In the genomic region with DNA sequence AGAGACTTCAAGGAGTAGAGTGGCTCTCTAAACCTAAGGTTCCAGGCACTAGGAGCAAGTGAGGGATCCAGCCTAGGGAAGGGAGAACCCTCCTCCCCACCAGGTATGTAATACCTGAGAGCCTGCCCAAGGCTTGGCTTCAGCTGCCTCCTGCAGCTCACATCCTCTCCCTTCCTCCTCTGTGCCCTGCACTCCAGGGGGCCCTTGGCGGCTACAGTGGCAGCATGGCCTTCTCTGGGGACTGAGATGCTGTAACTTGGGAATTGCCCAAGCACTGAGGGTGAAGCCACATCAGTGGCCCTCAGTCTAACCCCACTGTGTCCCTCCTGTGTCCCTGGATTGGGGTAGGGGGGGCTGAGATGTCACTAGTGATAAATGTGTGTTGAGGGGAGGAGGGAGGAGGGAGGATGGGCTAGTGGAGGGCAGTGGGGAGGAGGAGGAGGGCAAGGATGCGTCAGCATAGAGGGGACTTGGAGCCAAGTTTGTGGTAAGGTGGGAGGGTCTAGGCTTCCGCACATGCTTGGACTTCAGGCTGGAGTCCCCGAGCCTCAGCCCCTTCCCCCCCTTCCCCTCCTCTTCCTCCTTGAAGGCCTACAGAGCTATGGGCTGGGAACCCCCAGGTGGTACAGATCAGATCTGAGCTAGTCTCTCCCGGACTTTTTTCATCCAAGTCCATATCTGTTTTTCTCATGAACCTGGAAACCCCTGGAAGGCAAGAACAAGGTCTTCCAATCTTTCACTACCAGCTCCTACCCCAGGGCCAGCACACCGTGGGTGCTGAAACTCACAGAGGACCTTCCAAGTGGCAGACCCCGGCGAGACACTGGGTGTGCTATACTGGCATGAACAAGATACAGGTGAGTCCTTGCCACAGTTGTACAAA, we compare ENCODE assay signal across 28 cellular contexts. TPM values are rescaled to one million over a fixed set of nuclear protein-coding genes. Genes with fewer than 3 reads are reported as not detected.
DNase-seq lines count a peak whose midpoint lies in the region; ATAC-seq, FAIRE-seq and TF ChIP-seq lines count a peak whose summit lies in the region.
"Had no signal": no experiment of that assay in that cellular context is flagged by ENCODE, and none has a peak within 500 bp of the region (broad histone marks: within the 10 kb centered on the region; RNA-seq: fewer than 3 reads in every experiment).

No MANE protein-coding gene starts in this region.

- no peaks in the 10 kb centered on the region for H3K27me3 Mint-ChIP-seq in HFFc6 (ENCODE audit: insufficient read depth)
- H3K27me3 Mint-ChIP-seq: activated CD4-positive, alpha-beta memory T cell treated with anti-CD3 and anti-CD28 coated beads, Interleukin-2, amount 10 ng/mL, durations not matched to agents 7 days and 5 days had no signal

- no CpG with 5 or more reads among the region's 8 CpGs for WGBS in neuronal stem cell (ENCODE audit: extremely low coverage in 2 of 2, insufficient read length in 2 of 2, insufficient replicate concordance in 1 of 2), 2 donors

- H3K4me1 ChIP-seq in neuronal stem cell (ENCODE audit: control insufficient read depth in 2 of 2, insufficient read depth in 1 of 2, low read depth in 1 of 2, low read length in 2 of 2), result peaks cover 0 to 2% of the 10 kb centered on the region in 2 donors

- ATAC-seq in HG03342 (IDR thresholded peaks at IDR 0.05; ENCODE audit: unreplicated experiment), result no peak
- ATAC-seq: HCT116; left lobe of liver; stimulated activated effector memory CD8-positive, alpha-beta T cell treated with anti-CD3 and anti-CD28 coated beads, Interleukin-12 subunit alpha, Interleukin-12 subunit beta, amount 100 ng/mL, for 72 hours had no signal

- DNase-seq in GM12892 (ENCODE audit: insufficient read length) (no peak), OCI-M1 (lab: John Stamatoyannopoulos, UW) (peak; percentile 39), cardiac fibroblast (ENCODE audit: low read depth in 2 of 2) (peak; percentile 10 to 40), neuronal stem cell (ENCODE audit: low spot score) (no peak), HFFc6 (no peak), GM10248 (ENCODE audit: extremely low spot score) (no peak)
- DNase-seq: activated CD4-positive, alpha-beta memory T cell treated with anti-CD3 and anti-CD28 coated beads, Interleukin-2, amount 10 ng/mL, durations not matched to agents 7 days and 5 days; activated CD4-positive, CD25-positive, alpha-beta regulatory T cell; activated naive CD4-positive, alpha-beta T cell treated with Interleukin-2 at 50 U/mL for 16 hours; activated T-cell treated with anti-CD3 and anti-CD28 coated beads for 4 hours; DMS53; effector CD4-positive, alpha-beta T cell; glutamatergic neuron; KG1; NCI-H1694 treated with DMSO at 0.1 percent for 48 hours; NCI-H2227 treated with DMSO at 0.1 percent for 48 hours; nephron progenitor cell; SK-N-SH had no signal

- no peaks in the 10 kb centered on the region for H3K9me3 ChIP-seq in neuronal stem cell (replicated peaks in 1 of 2; ENCODE audit: control insufficient read depth in 2 of 2, insufficient read depth in 1 of 2, low read depth in 1 of 2, low read length in 2 of 2)
- H3K9me3 ChIP-seq: SK-N-SH, thoracic aorta had no signal

- no peaks in the 10 kb centered on the region for H3K36me3 Mint-ChIP-seq in HFFc6 (ENCODE audit: low read depth)

- POLR2A ChIA-PET in GM10248 (lab: Yijun Ruan, JAX), result interaction anchor here (0.7 kb wide), 1 partner anchor 160 kb away, joined by 5 read pairs; no protein-coding TSS in a partner anchor

- no peak overlapping the region for H3K23ac ChIP-seq in neuronal stem cell (ENCODE audit: low read depth, low read length, poor library complexity)

- TF ChIP-seq CTCF in cardiac fibroblast (IDR thresholded peaks at IDR 0.05; ENCODE audit: low read depth, low read length), result no peak
- no peak for TF ChIP-seq CTCF in HFFc6 (IDR thresholded peaks at IDR 0.05)
- TF ChIP-seq CTCF in GM10248 (IDR thresholded peaks at IDR 0.05; ENCODE audit: control extremely low read depth, extremely low read depth, low read depth, missing control alignments), result no peak

- peak; percentile 23; the same call in 1 of the 2 replicates for TF ChIP-seq POLR2A in GM12892 (IDR thresholded peaks at IDR 0.05; ENCODE audit: low read depth, low read length)

- H4K91ac ChIP-seq in neuronal stem cell (ENCODE audit: low read depth, low read length, poor library complexity), result no peak overlapping the region

- no peak overlapping the region for H2BK5ac ChIP-seq in neuronal stem cell (ENCODE audit: low read length)

- no peak overlapping the region for H3K9ac ChIP-seq in neuronal stem cell (ENCODE audit: low read depth, low read length, poor library complexity)
- H3K9ac ChIP-seq: SK-N-SH had no signal

- peak overlapping the region; percentile 66 for H2BK15ac ChIP-seq in neuronal stem cell (ENCODE audit: low read length)

- H3K27ac ChIP-seq in neuronal stem cell (replicated peaks; ENCODE audit: low read length), result no peak overlapping the region
- H3K27ac ChIP-seq: HL-60, thoracic aorta had no signal

- FAIRE-seq in GM12892 (lab: Jason Lieb, UNC), result no peak

- no peaks in the 10 kb centered on the region for H3K9me3 Mint-ChIP-seq in HFFc6
- H3K9me3 Mint-ChIP-seq: activated CD4-positive, alpha-beta memory T cell treated with anti-CD3 and anti-CD28 coated beads, Interleukin-2, amount 10 ng/mL, durations not matched to agents 7 days and 5 days; nephron progenitor cell; stimulated activated effector memory CD8-positive, alpha-beta T cell treated with anti-CD3 and anti-CD28 coated beads, Interleukin-12 subunit alpha, Interleukin-12 subunit beta, amount 100 ng/mL, for 72 hours; T-helper 2 cell treated with Interferon-gamma antibody and Interleukin-4, amounts not matched to agents 5 μg/mL and 100 μg/mL, for 36 hours had no signal

- no peak overlapping the region for H2AFZ ChIP-seq in neuronal stem cell (ENCODE audit: low read length)

- peak overlapping the region; percentile 51 for H3K14ac ChIP-seq in neuronal stem cell (ENCODE audit: low read length)

- H3K18ac ChIP-seq in neuronal stem cell (ENCODE audit: low read length), result peak overlapping the region; percentile 34

- H3K4me2 ChIP-seq in neuronal stem cell (ENCODE audit: insufficient read depth, low read length, poor library complexity, severe bottlenecking), result no peak overlapping the region
- H3K4me2 ChIP-seq: SK-N-SH had no signal

- H2BK12ac ChIP-seq in neuronal stem cell (ENCODE audit: low read length), result no peak overlapping the region

- peaks cover 0 to 5% of the 10 kb centered on the region in 2 donors for H3K36me3 ChIP-seq in neuronal stem cell (replicated peaks in 1 of 2; ENCODE audit: control insufficient read depth in 2 of 2, insufficient read depth in 2 of 2, low read length in 2 of 2)
- H3K36me3 ChIP-seq: thoracic aorta had no signal

- H3K4ac ChIP-seq in neuronal stem cell (ENCODE audit: low read length), result no peak overlapping the region

- no peaks in the 10 kb centered on the region for H3K4me1 Mint-ChIP-seq in HFFc6 (ENCODE audit: low read depth)
- H3K4me1 Mint-ChIP-seq: activated CD4-positive, alpha-beta memory T cell treated with anti-CD3 and anti-CD28 coated beads, Interleukin-2, amount 10 ng/mL, durations not matched to agents 7 days and 5 days; nephron progenitor cell; stimulated activated effector memory CD8-positive, alpha-beta T cell treated with anti-CD3 and anti-CD28 coated beads, Interleukin-12 subunit alpha, Interleukin-12 subunit beta, amount 100 ng/mL, for 72 hours had no signal

- H3K27me3 ChIP-seq in neuronal stem cell (ENCODE audit: control insufficient read depth in 3 of 3, insufficient read depth in 3 of 3, low read depth in 1 of 3, low read length in 3 of 3), result no peaks in the 10 kb centered on the region

- CTCF ChIA-PET in GM10248 (lab: Yijun Ruan, JAX), result interaction anchor here (1.5 kb wide), 2 partner anchors 9 to 15 kb away, joined by 4 to 11 read pairs; no protein-coding TSS in a partner anchor

- no peak overlapping the region for H2BK120ac ChIP-seq in neuronal stem cell (ENCODE audit: low read depth, low read length)

- H4K8ac ChIP-seq in neuronal stem cell (ENCODE audit: low read depth, low read length), result peak overlapping the region; percentile 3

- H3K4me3 Mint-ChIP-seq in HFFc6, result no peak overlapping the region
- H3K4me3 Mint-ChIP-seq: activated CD4-positive, alpha-beta memory T cell treated with anti-CD3 and anti-CD28 coated beads, Interleukin-2, amount 10 ng/mL, durations not matched to agents 7 days and 5 days; nephron progenitor cell; stimulated activated effector memory CD8-positive, alpha-beta T cell treated with anti-CD3 and anti-CD28 coated beads, Interleukin-12 subunit alpha, Interleukin-12 subunit beta, amount 100 ng/mL, for 72 hours; T-helper 2 cell treated with Interferon-gamma antibody and Interleukin-4, amounts not matched to agents 5 μg/mL and 100 μg/mL, for 36 hours had no signal

- no peak overlapping the region for H3K27ac Mint-ChIP-seq in HFFc6
- H3K27ac Mint-ChIP-seq: activated CD4-positive, alpha-beta memory T cell treated with anti-CD3 and anti-CD28 coated beads, Interleukin-2, amount 10 ng/mL, durations not matched to agents 7 days and 5 days; nephron progenitor cell; stimulated activated effector memory CD8-positive, alpha-beta T cell treated with anti-CD3 and anti-CD28 coated beads, Interleukin-12 subunit alpha, Interleukin-12 subunit beta, amount 100 ng/mL, for 72 hours; T-helper 2 cell treated with Interferon-gamma antibody and Interleukin-4, amounts not matched to agents 5 μg/mL and 100 μg/mL, for 36 hours had no signal

- no peak overlapping the region for H3K4me3 ChIP-seq in cardiac fibroblast (replicated peaks in 1 of 2; ENCODE audit: low read depth in 2 of 2, low read length in 2 of 2)
- no peak overlapping the region for H3K4me3 ChIP-seq in neuronal stem cell (ENCODE audit: low read length in 2 of 2)
- H3K4me3 ChIP-seq: thoracic aorta had no signal

- H2AK5ac ChIP-seq in neuronal stem cell (ENCODE audit: low read depth, low read length), result peak overlapping the region; percentile 52

- H3K79me1 ChIP-seq in neuronal stem cell (ENCODE audit: low read depth, low read length), result no peaks in the 10 kb centered on the region

RNA-seq across cellular contexts. Expression of gene COL9A2, which starts 17.5 kb away (rescaled TPM):
- polyA plus RNA-seq in GM12892 (2012; ENCODE audit: missing spikeins), result 19.1 TPM
- polyA plus RNA-seq in neuronal stem cell (2013, experiment 1 of 2), result 18.6 TPM
- polyA plus RNA-seq in neuronal stem cell (2013, experiment 2 of 2), result 18.6 TPM
- total RNA-seq in HFFc6 (2021; fragmentation: NEBNext Ultra II Directional; extraction: Animal tissue kit (Norgen Biotek cat#: 25700)), result under 1 TPM; 0.07 to 0.48 (median 0.32) TPM

RNA-seq across cellular contexts. Expression of gene ZMPSTE24, which starts 41.6 kb away (rescaled TPM):
- polyA plus RNA-seq in GM12892 (2012; ENCODE audit: missing spikeins), result 17.7 TPM
- 16.6 TPM for polyA plus RNA-seq in neuronal stem cell (2013, experiment 1 of 2)
- polyA plus RNA-seq in neuronal stem cell (2013, experiment 2 of 2), result 17.6 TPM
- total RNA-seq in HFFc6 (2021; fragmentation: NEBNext Ultra II Directional; extraction: Animal tissue kit (Norgen Biotek cat#: 25700)), result 10 to 100 TPM; 66.4 to 79.3 (median 78.3) TPM

RNA-seq across cellular contexts. Expression of gene TMCO2, which starts 51.9 kb away (rescaled TPM):
- not detected for polyA plus RNA-seq in GM12892 (2012; ENCODE audit: missing spikeins)
- polyA plus RNA-seq in neuronal stem cell (2013, experiment 1 of 2), result not detected
- polyA plus RNA-seq in neuronal stem cell (2013, experiment 2 of 2), result not detected
- not detected for total RNA-seq in HFFc6 (2021; fragmentation: NEBNext Ultra II Directional; extraction: Animal tissue kit (Norgen Biotek cat#: 25700))
- total RNA-seq: activated CD4-positive, alpha-beta memory T cell treated with anti-CD3 and anti-CD28 coated beads, Interleukin-2, amount 10 ng/mL, durations not matched to agents 7 days and 5 days; cerebellum; left lobe of liver; mononuclear cell; thoracic aorta had no signal
- polyA plus RNA-seq: esophagus, SK-N-SH had no signal

Comparison
In these comparisons a context has a peak if more than half of its experiments do, and no peak if none do; other contexts are left out.
1. DNase-seq: peak in OCI-M1 (single experiment) and cardiac fibroblast (2 of 2); none in GM12892 (single experiment), neuronal stem cell (single experiment), HFFc6 (single experiment) and GM10248 (single experiment).